Comparison of ENCODE assay signal across 1 cellular context in the genomic region with DNA sequence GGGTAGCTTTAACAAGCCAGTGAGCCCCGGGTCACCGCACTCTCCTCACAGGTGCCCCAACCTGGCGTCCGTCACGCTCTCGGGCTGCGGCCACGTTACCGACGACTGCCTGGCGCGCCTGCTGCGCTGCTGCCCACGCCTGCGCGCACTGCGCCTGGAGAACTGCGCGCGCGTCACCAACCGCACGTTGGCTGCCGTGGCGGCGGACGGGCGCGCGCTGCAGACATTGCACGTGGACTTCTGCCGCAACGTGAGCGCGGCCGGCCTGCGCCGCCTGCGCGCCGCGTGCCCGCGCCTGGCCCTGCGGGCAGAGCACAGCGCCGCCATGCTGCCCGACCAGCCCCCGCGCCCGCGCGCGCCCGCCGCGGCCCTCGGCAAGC.
TF ChIP-seq lines count a peak whose summit lies in the region.

No MANE protein-coding gene starts in this region.

TF ChIP-seq in A549, 52 proteins besides CTCF, POLR2A, EP300 and RAD21 (continued from another document):
- TF ChIP-seq, protein P1, sequence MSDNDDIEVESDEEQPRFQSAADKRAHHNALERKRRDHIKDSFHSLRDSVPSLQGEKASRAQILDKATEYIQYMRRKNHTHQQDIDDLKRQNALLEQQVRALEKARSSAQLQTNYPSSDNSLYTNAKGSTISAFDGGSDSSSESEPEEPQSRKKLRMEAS (IDR thresholded peaks at IDR 0.05) = peak; percentile 98
- TF ChIP-seq ZC3H11A (IDR thresholded peaks at IDR 0.05) (no peak), HES2 (IDR thresholded peaks at IDR 0.05) (no peak), ATOH8 (CRISPR knock-in tag; IDR thresholded peaks at IDR 0.05; ENCODE audit: low read depth) (peak; percentile 60; the same call in 1 of the 2 replicates), JUN (IDR thresholded peaks at IDR 0.05) (peak in 1 of 2 experiments; percentile 93; a peak in 3 of 5 replicates), USF2 (IDR thresholded peaks at IDR 0.05) (no peak)
TF ChIP-seq in A549: peak in this region for 11.
